8 cellular contexts compared by ENCODE assay signal in the genomic region with DNA sequence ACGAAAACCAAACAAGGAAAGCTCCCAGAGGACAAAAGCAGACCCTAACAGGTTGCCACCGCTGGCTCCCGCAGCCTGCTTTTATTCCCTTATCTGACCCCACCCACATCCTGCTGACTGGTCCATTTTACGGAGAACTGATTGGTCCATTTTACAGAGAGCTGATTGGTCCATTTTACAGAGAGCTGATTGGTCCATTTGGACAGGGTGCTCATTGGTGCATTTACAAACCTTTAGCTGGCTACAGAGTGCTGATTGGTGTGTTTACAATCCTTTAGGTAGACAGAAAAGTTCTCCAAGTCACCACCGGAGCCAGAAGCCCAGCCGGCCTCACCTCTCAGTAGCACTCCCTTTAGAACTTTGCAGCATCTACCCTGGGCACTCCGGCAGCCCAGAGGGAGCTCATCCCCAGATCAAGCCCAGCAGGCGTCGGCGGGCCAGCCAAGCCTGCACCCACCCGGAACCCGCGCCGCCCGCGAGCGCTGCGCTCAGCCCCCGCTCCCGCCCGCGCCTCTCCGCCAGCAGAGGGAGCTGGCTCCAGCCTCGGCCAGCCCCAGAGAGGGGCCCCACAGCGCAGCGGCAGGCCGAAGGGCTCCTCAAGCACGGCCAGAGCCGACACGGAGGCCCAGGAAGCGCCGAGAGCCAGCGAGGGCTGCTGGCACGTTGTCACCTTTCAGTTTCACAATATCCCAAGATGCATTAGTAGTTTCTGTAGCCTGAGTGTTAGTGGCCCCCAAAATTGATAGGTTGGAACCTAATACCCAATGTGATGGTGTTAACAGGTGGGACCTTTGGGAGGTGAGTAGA. TPM values are rescaled to one million over a fixed set of nuclear protein-coding genes. Genes with fewer than 3 reads are reported as not detected.
DNase-seq lines count a peak whose midpoint lies in the region; ATAC-seq, FAIRE-seq and TF ChIP-seq lines count a peak whose summit lies in the region.

No MANE protein-coding gene starts in this region.

- WGBS in H9 (ENCODE audit: extremely low coverage, insufficient read length, low lambda C conversion rate): no CpG with 5 or more reads among the region's 34 CpGs
- 17 to 21% (median 18%) methylated on average over 34 of the region's 34 CpGs for WGBS in small intestine, 3 donors

- H3K4ac ChIP-seq in H9 (ENCODE audit: low read depth, low read length): no peak overlapping the region

- no peaks in the 10 kb centered on the region for H3K79me2 ChIP-seq in H9 (ENCODE audit: insufficient read depth, low read length)

- H2BK20ac ChIP-seq in H9 (ENCODE audit: low read depth, low read length, poor library complexity, severe bottlenecking): no peak overlapping the region

- H3K4me3 ChIP-seq in small intestine (ENCODE audit: low read depth in 1 of 2, low read length in 2 of 2): no peak overlapping the region

- H3K27ac Mint-ChIP-seq in H9: no peak overlapping the region
- no peak overlapping the region for H3K27ac Mint-ChIP-seq in activated T-helper 17 cell treated with anti-CD3 and anti-CD28 coated beads, Interleukin-2, amount 50 U/mL, for 72 hours

- no peak overlapping the region for H3T11ph ChIP-seq in H9 (ENCODE audit: low read length)

- peaks cover 2% of the 10 kb centered on the region for H4K20me1 ChIP-seq in H9 (ENCODE audit: control insufficient read depth, insufficient read depth, insufficient read length)

- no peak overlapping the region for H3K56ac ChIP-seq in H9 (ENCODE audit: insufficient read length, low read depth, low read length)

- no peak for FAIRE-seq in small intestine (lab: Jason Lieb, UNC)

- no peak overlapping the region for H3K4me2 ChIP-seq in H9 (ENCODE audit: insufficient read depth, insufficient read length, low read length)

- peaks cover 0 to 10% (median 2%) of the 10 kb centered on the region in 3 experiments; a peak in 4 of 7 replicates for H3K36me3 Mint-ChIP-seq in H9 (ENCODE audit: insufficient read depth in 1 of 3, low read depth in 3 of 3)
- H3K36me3 Mint-ChIP-seq in activated T-helper 17 cell treated with anti-CD3 and anti-CD28 coated beads, Interleukin-2, amount 50 U/mL, for 72 hours (ENCODE audit: low read depth): no peaks in the 10 kb centered on the region

- H3K9me3 Mint-ChIP-seq in H9: peaks cover 13 to 14% of the 10 kb centered on the region in 2 experiments
- no peaks in the 10 kb centered on the region for H3K9me3 Mint-ChIP-seq in activated T-helper 17 cell treated with anti-CD3 and anti-CD28 coated beads, Interleukin-2, amount 50 U/mL, for 72 hours

- peaks cover 78% of the 10 kb centered on the region for H3K27me3 Mint-ChIP-seq in H9 (ENCODE audit: low read depth)
- H3K27me3 Mint-ChIP-seq in activated T-helper 17 cell treated with anti-CD3 and anti-CD28 coated beads, Interleukin-2, amount 50 U/mL, for 72 hours: peaks cover 4% of the 10 kb centered on the region

- H4K8ac ChIP-seq in H9 (replicated peaks; ENCODE audit: insufficient read length, low read depth, low read length): no peak overlapping the region

- peaks cover 4% of the 10 kb centered on the region in 2 experiments for H3K4me1 Mint-ChIP-seq in H9
- peaks cover 7% of the 10 kb centered on the region for H3K4me1 Mint-ChIP-seq in activated T-helper 17 cell treated with anti-CD3 and anti-CD28 coated beads, Interleukin-2, amount 50 U/mL, for 72 hours

- no peak overlapping the region for H2BK12ac ChIP-seq in H9 (ENCODE audit: insufficient read length, low read depth, low read length)

- peak overlapping the region; percentile 24 to 68; a peak in 3 of 5 replicates for H3K4me3 Mint-ChIP-seq in H9
- H3K4me3 Mint-ChIP-seq in activated T-helper 17 cell treated with anti-CD3 and anti-CD28 coated beads, Interleukin-2, amount 50 U/mL, for 72 hours: peak overlapping the region; percentile 60

- DNase-seq in GM03348 (ENCODE audit: low spot score) (peak; percentile 54), H9 (peak; percentile 81), NCI-H748 (lab: John Stamatoyannopoulos, UW; ENCODE audit: unreplicated experiment) (peak; percentile 85), head of caudate nucleus (peak in 27 of 42 donors; percentile 18 to 65 (median 38)), small intestine (peak; percentile 48), NCI-H2196 (lab: John Stamatoyannopoulos, UW; ENCODE audit: unreplicated experiment) (no peak), SKM-1 (lab: John Stamatoyannopoulos, UW; ENCODE audit: unreplicated experiment) (no peak)

- no peak overlapping the region for H3K14ac ChIP-seq in H9 (ENCODE audit: insufficient read depth, low read length)

- intact Hi-C loops in head of caudate nucleus (cut with DNase I): no loop called here

- H2AK5ac ChIP-seq in H9 (ENCODE audit: insufficient read length, low read length): no peak overlapping the region

- ATAC-seq in activated T-helper 17 cell treated with anti-CD3 and anti-CD28 coated beads, Interleukin-2, amount 50 U/mL, for 72 hours (replicated peaks): peak; percentile 87

- no peak overlapping the region for H2AFZ ChIP-seq in H9 (ENCODE audit: low read length)

- no peaks in the 10 kb centered on the region for H3K23me2 ChIP-seq in H9 (ENCODE audit: insufficient read length, low read depth, low read length, poor library complexity, severe bottlenecking)

- peak; percentile 98 for TF ChIP-seq CTCF in H9 (conservative IDR thresholded peaks at IDR 0.05)

- no peak overlapping the region for H3K9ac ChIP-seq in H9 (ENCODE audit: extremely low read depth, insufficient read length, low read length)

- no peaks in the 10 kb centered on the region for H3K9me3 ChIP-seq in H9 (ENCODE audit: control insufficient read depth, low read depth, low read length)
- H3K9me3 ChIP-seq in small intestine (ENCODE audit: control insufficient read depth, low read depth): no peaks in the 10 kb centered on the region

- no peaks in the 10 kb centered on the region; the same call in none of the 2 replicates for H3K4me1 ChIP-seq in H9 (ENCODE audit: insufficient read depth, low read length)
- H3K4me1 ChIP-seq in small intestine (ENCODE audit: control insufficient read depth in 2 of 2, insufficient read depth in 1 of 2, low read depth in 1 of 2, low read length in 1 of 2): no peaks in the 10 kb centered on the region

- H3K23ac ChIP-seq in H9 (ENCODE audit: insufficient read length, low read depth, low read length): no peak overlapping the region

- H2BK15ac ChIP-seq in H9 (ENCODE audit: low read depth, low read length): no peak overlapping the region

- no peak overlapping the region for H3K27ac ChIP-seq in H9 (ENCODE audit: insufficient read length, low read depth, low read length)
- H3K27ac ChIP-seq in small intestine (ENCODE audit: low read depth in 1 of 2, low read length in 1 of 2): no peak overlapping the region

- H4K5ac ChIP-seq in H9 (ENCODE audit: insufficient read length, low read depth, low read length): no peak overlapping the region

- H3K27me3 ChIP-seq in H9 (ENCODE audit: insufficient read depth, low read length): peaks cover 3% of the 10 kb centered on the region; the same call in 1 of the 2 replicates
- H3K27me3 ChIP-seq in small intestine (ENCODE audit: control insufficient read depth in 2 of 2, insufficient read depth in 2 of 2, low read length in 2 of 2): no peaks in the 10 kb centered on the region

- no peak overlapping the region for H2BK5ac ChIP-seq in H9 (ENCODE audit: insufficient read length, low read length)

- no peak overlapping the region for H4K91ac ChIP-seq in H9 (ENCODE audit: insufficient read length, low read depth, low read length)

- H2BK120ac ChIP-seq in H9 (ENCODE audit: low read depth, low read length, poor library complexity, severe bottlenecking): no peak overlapping the region

- H3K79me1 ChIP-seq in H9 (ENCODE audit: insufficient read depth, low read depth, low read length, poor library complexity, severe bottlenecking): no peaks in the 10 kb centered on the region

- no peaks in the 10 kb centered on the region for H3K36me3 ChIP-seq in small intestine (ENCODE audit: control insufficient read depth in 2 of 2, insufficient read depth in 2 of 2, low read length in 2 of 2)

- no peak overlapping the region for H3K18ac ChIP-seq in H9 (ENCODE audit: insufficient read length, low read depth, low read length)

RNA-seq across cellular contexts. Expression of a gene that starts 35.3 kb away (rescaled TPM):
- 104 and 108 TPM in 2 replicates for total RNA-seq in H9 (2021)
- 100 to 1,000 TPM in 1 of 2 donors, 10 to 100 TPM in 1; 42.3 to 118 TPM for total RNA-seq in activated T-helper 17 cell treated with anti-CD3 and anti-CD28 coated beads, Interleukin-2, amount 50 U/mL, for 72 hours
- 10 to 100 TPM; 45.8 to 99.7 (median 56.7) TPM for polyA plus RNA-seq in small intestine

Comparison
In these comparisons a context has a peak if more than half of its experiments do, and no peak if none do; other contexts are left out.
1. DNase-seq: peak in GM03348 (single experiment), H9 (single experiment), NCI-H748 (single experiment), head of caudate nucleus (27 of 42) and small intestine (single experiment); none in NCI-H2196 (single experiment) and SKM-1 (single experiment).